Comparison of ENCODE assay signal across 1 cellular context in the genomic region with DNA sequence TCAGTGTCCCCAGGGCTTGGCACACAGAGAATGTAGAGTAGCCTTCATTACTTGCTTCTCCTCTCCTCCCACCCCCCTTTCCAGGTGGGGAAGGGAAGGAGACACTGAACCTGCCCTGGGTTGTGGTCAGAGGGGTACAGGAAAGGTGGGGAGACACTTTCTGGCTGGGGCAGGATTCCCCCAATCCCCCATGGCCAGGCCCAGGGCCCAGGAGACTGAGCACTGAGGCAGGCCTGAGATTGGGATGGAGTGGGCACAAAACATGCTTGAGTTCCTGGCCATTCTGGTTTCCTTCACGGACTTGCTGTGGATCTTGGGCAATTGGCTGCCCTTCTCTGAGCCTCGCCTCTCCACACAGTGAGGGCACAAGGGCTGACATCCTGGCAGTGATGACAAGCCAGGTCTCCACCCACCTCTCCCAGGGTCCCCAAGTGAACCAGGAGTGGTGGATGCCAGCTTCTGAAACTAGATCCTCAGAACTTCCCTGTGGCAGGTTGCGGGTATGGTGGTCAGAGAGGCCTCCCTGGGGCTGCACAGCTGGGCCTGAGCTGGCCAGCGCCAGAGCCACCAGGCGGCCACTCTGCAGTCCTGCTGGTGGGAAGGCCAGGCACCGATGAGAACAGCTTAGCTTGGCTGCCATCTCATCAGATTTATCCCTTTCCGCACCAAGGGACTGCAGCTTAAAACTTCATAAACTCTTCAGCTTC.
TF ChIP-seq lines count a peak whose summit lies in the region.

No MANE protein-coding gene starts in this region.

TF ChIP-seq in HCT116, 20 proteins besides CTCF, POLR2A, EP300 and RAD21:
- TF ChIP-seq POLR2AphosphoS5 (IDR thresholded peaks at IDR 0.05; ENCODE audit: low read depth, low read length): 0 out of 2 replicates have a peak, but pooled peaks have one; percentile 6
- TF ChIP-seq, protein P1, sequence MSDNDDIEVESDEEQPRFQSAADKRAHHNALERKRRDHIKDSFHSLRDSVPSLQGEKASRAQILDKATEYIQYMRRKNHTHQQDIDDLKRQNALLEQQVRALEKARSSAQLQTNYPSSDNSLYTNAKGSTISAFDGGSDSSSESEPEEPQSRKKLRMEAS (IDR thresholded peaks at IDR 0.05): no peak
